28 cellular contexts compared by ENCODE assay signal in the genomic region with DNA sequence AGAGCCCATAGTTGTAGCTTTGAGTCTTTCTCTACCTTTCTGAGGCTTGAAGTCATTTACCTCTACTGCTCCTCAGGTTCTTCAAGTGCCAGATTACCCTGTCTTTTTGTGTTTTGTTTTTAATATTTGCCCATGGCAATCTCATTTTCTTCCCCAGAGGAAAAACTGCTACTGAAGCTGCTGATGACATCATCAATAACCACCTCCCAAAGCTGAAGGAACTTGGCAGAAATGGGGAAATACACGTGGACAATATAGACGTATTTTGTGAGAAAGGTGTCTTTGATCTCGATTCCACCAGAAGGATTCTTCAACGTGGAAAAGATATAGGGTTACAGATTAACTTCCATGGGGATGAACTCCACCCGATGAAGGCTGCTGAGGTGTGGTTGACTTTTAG. TPM values are rescaled to one million over a fixed set of nuclear protein-coding genes. Genes with fewer than 3 reads are reported as not detected.
"Had no signal": no experiment of that assay in that cellular context is flagged by ENCODE, and none has a peak within 500 bp of the region (broad histone marks: within the 10 kb centered on the region; RNA-seq: fewer than 3 reads in every experiment).

No MANE protein-coding gene starts in this region.

- H3K9me3 Mint-ChIP-seq: activated CD4-positive, alpha-beta T cell treated with anti-CD3 and anti-CD28 coated beads, Interleukin-2, amount 10 ng/mL, durations not matched to agents 24 days and 14 days; activated CD8-positive, alpha-beta T cell treated with anti-CD3 and anti-CD28 coated beads for 36 hours; activated naive CD4-positive, alpha-beta T cell treated with anti-CD3 and anti-CD28 coated beads, Interleukin-2, amount 50 U/mL, for 24 hours; activated naive CD8-positive, alpha-beta T cell treated with anti-CD3 and anti-CD28 coated beads, Interleukin-2, amount 10 ng/mL, durations not matched to agents 7 days and 5 days; activated T-cell treated with anti-CD3 and anti-CD28 coated beads, Interleukin-2, amount 50 U/mL, for 72 hours; activated T-helper 2 cell treated with anti-CD3 and anti-CD28 coated beads, Interferon-gamma antibody, Interleukin-2, Interleukin-4, amounts not matched to agents 10 μg/mL and 5 μg/mL and 100 μg/mL, durations not matched to agents 14 hours and 24 hours and 36 hours; central memory CD8-positive, alpha-beta T cell had no signal

- H3K4me3 Mint-ChIP-seq: activated CD4-positive, alpha-beta T cell treated with anti-CD3 and anti-CD28 coated beads, Interleukin-2, amount 10 ng/mL, durations not matched to agents 24 days and 14 days; activated CD8-positive, alpha-beta T cell treated with anti-CD3 and anti-CD28 coated beads for 36 hours; activated naive CD4-positive, alpha-beta T cell treated with anti-CD3 and anti-CD28 coated beads, Interleukin-2, amount 50 U/mL, for 24 hours; activated naive CD8-positive, alpha-beta T cell treated with anti-CD3 and anti-CD28 coated beads, Interleukin-2, amount 10 ng/mL, durations not matched to agents 7 days and 5 days; activated T-cell treated with anti-CD3 and anti-CD28 coated beads, Interleukin-2, amount 50 U/mL, for 72 hours; central memory CD8-positive, alpha-beta T cell had no signal

- H3K4me1 Mint-ChIP-seq: activated CD4-positive, alpha-beta T cell treated with anti-CD3 and anti-CD28 coated beads, Interleukin-2, amount 10 ng/mL, durations not matched to agents 24 days and 14 days; activated naive CD4-positive, alpha-beta T cell treated with anti-CD3 and anti-CD28 coated beads, Interleukin-2, amount 50 U/mL, for 24 hours; activated naive CD8-positive, alpha-beta T cell treated with anti-CD3 and anti-CD28 coated beads, Interleukin-2, amount 10 ng/mL, durations not matched to agents 7 days and 5 days; central memory CD8-positive, alpha-beta T cell had no signal

- H3K36me3 Mint-ChIP-seq: activated naive CD4-positive, alpha-beta T cell treated with anti-CD3 and anti-CD28 coated beads, Interleukin-2, amount 50 U/mL, for 24 hours; activated naive CD8-positive, alpha-beta T cell treated with anti-CD3 and anti-CD28 coated beads, Interleukin-2, amount 10 ng/mL, durations not matched to agents 7 days and 5 days had no signal

- H3K27ac Mint-ChIP-seq: activated CD4-positive, alpha-beta T cell treated with anti-CD3 and anti-CD28 coated beads, Interleukin-2, amount 10 ng/mL, durations not matched to agents 24 days and 14 days; activated CD8-positive, alpha-beta T cell treated with anti-CD3 and anti-CD28 coated beads for 36 hours; activated naive CD4-positive, alpha-beta T cell treated with anti-CD3 and anti-CD28 coated beads, Interleukin-2, amount 50 U/mL, for 24 hours; activated naive CD8-positive, alpha-beta T cell treated with anti-CD3 and anti-CD28 coated beads, Interleukin-2, amount 10 ng/mL, durations not matched to agents 7 days and 5 days; activated T-cell treated with anti-CD3 and anti-CD28 coated beads, Interleukin-2, amount 50 U/mL, for 72 hours; activated T-helper 2 cell treated with anti-CD3 and anti-CD28 coated beads, Interferon-gamma antibody, Interleukin-2, Interleukin-4, amounts not matched to agents 10 μg/mL and 5 μg/mL and 100 μg/mL, durations not matched to agents 14 hours and 24 hours and 36 hours had no signal

- ATAC-seq: activated CD8-positive, alpha-beta T cell treated with anti-CD3 and anti-CD28 coated beads for 36 hours; activated T-cell treated with anti-CD3 and anti-CD28 coated beads, Interleukin-2, amount 50 U/mL, for 72 hours had no signal

- H3K9me3 ChIP-seq: ascending aorta, MG63, SJCRH30 had no signal

- DNase-seq: activated CD4-positive, alpha-beta T cell treated with anti-CD3 and anti-CD28 coated beads, Interleukin-2, amount 10 ng/mL, durations not matched to agents 24 days and 14 days; activated CD4-positive, alpha-beta T cell treated with anti-CD3 and anti-CD28 coated beads, Interleukin-2, amount 50 U/mL, for 4 hours; activated CD8-positive, alpha-beta T cell treated with anti-CD3 and anti-CD28 coated beads for 36 hours; activated gamma-delta T cell; activated naive CD4-positive, alpha-beta T cell treated with Interleukin-2 at 50 U/mL for 16 hours; activated naive CD8-positive, alpha-beta T cell treated with anti-CD3 and anti-CD28 coated beads, Interleukin-2, amount 10 ng/mL, durations not matched to agents 7 days and 5 days; activated T-cell treated with anti-CD3 and anti-CD28 coated beads, Interleukin-2, amount 50 U/mL, for 1 hour; activated T-cell treated with anti-CD3 and anti-CD28 coated beads, Interleukin-2, amount 50 U/mL, for 72 hours; amygdala; Kasumi-1; MG63; NCI-H1048; NCI-H1436 treated with DMSO at 0.1 percent for 48 hours; NCI-H1694 treated with DMSO at 0.1 percent for 48 hours; NCI-H2029; NCI-H345; NCI-H524 treated with DMSO at 0.1 percent for 48 hours; NK-92 treated with Interleukin-12 subunit alpha and Interleukin-12 subunit beta, amount 100 ng/mL, for 24 hours; SHP77; SJCRH30; T1000 had no signal

- H3K27ac ChIP-seq: ascending aorta, cardiac muscle cell, SJCRH30, SK-N-MC had no signal

- H3K27me3 Mint-ChIP-seq: activated CD4-positive, alpha-beta T cell treated with anti-CD3 and anti-CD28 coated beads, Interleukin-2, amount 10 ng/mL, durations not matched to agents 24 days and 14 days; activated CD8-positive, alpha-beta T cell treated with anti-CD3 and anti-CD28 coated beads for 36 hours; activated naive CD4-positive, alpha-beta T cell treated with anti-CD3 and anti-CD28 coated beads, Interleukin-2, amount 50 U/mL, for 24 hours; activated naive CD8-positive, alpha-beta T cell treated with anti-CD3 and anti-CD28 coated beads, Interleukin-2, amount 10 ng/mL, durations not matched to agents 7 days and 5 days had no signal

- H3K4me1 ChIP-seq: ascending aorta, SJCRH30 had no signal

- H3K27me3 ChIP-seq: ascending aorta, MG63, SJCRH30 had no signal

- H3K4me3 ChIP-seq: ascending aorta, cardiac muscle cell, MG63, SJCRH30, SK-N-MC had no signal

- H3K36me3 ChIP-seq: ascending aorta, cardiac muscle cell, MG63, SJCRH30 had no signal

RNA-seq across cellular contexts. Expression of a gene that starts 17.1 kb away (rescaled TPM):
- total RNA-seq: SJCRH30 had no signal

RNA-seq across cellular contexts. Expression of a gene that starts 17.8 kb away (rescaled TPM):
- total RNA-seq: activated CD4-positive, alpha-beta T cell treated with anti-CD3 and anti-CD28 coated beads, Interleukin-2, amount 10 ng/mL, durations not matched to agents 24 days and 14 days; ascending aorta; cardiac muscle cell; chondrocyte had no signal
- polyA plus RNA-seq: cardiac muscle cell had no signal

RNA-seq across cellular contexts. Expression of a gene that starts 35.9 kb away (rescaled TPM):
- total RNA-seq: cardiac muscle cell had no signal
- polyA plus RNA-seq: cardiac muscle cell had no signal
